ENCODE assay signal across 8 cellular contexts in the genomic region with DNA sequence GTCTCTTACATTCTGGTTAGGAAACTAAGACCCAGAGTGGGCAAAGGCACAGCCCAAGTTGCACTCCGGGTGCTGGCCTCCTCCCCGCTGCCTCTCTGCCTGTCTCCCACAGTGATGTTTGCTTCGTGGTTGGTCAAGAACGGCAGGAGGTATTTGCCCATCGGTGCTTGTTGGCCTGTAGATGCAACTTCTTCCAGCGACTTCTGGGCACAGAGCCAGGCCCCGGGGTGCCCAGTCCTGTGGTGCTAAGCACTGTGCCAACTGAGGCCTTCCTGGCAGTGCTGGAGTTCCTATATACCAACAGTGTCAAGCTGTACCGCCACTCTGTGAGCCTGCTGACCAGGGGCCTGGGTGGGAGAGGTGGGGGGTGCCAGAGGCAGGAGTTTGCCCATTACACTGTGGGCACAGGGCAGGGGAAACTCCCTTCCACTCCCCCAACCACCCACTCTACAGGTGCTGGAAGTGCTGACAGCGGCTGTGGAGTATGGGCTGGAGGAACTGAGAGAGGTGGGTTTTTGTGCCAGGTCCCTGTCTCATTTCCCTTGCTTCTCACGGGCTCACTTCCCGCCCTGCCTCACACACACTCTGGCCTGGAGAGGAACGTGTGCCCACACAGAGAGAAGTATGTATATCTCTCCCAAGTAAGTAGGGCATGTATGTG. TPM values are rescaled to one million over a fixed set of nuclear protein-coding genes. Genes with fewer than 3 reads are reported as not detected.
DNase-seq lines count a peak whose midpoint lies in the region; ATAC-seq lines count a peak whose summit lies in the region.

No MANE protein-coding gene starts in this region.

- peaks cover 76% of the 10 kb centered on the region for H3K4me1 Mint-ChIP-seq in activated naive CD8-positive, alpha-beta T cell (ENCODE audit: low read depth)

- peaks cover 38% of the 10 kb centered on the region for H3K4me1 ChIP-seq in right cardiac atrium (ENCODE audit: control insufficient read depth, insufficient read depth, low read length)

- intact Hi-C loops in right cardiac atrium (cut with DNase I): no loop called here

- no peak for ATAC-seq in right cardiac atrium

- H3K36me3 Mint-ChIP-seq in activated naive CD8-positive, alpha-beta T cell: peaks cover 6% of the 10 kb centered on the region

- H3K9me3 Mint-ChIP-seq in activated naive CD8-positive, alpha-beta T cell (ENCODE audit: low read depth): no peaks in the 10 kb centered on the region

- no peaks in the 10 kb centered on the region for H3K27me3 ChIP-seq in right cardiac atrium (ENCODE audit: control insufficient read depth, insufficient read depth)

- DNase-seq in activated effector memory CD4-positive, alpha-beta T cell treated with anti-CD3 and anti-CD28 coated beads, Interleukin-2, amount 50 U/mL, for 16 hours: peak; percentile 80
- no peak for DNase-seq in activated effector memory CD4-positive, alpha-beta T cell treated with Interleukin-2 at 50 U/mL for 16 hours
- DNase-seq in right cardiac atrium (peak; percentile 74 to 86 (median 79)), cortex of kidney (lab: John Stamatoyannopoulos, UW) (no peak), retina (no peak), GOT3 (lab: John Stamatoyannopoulos, UW) (no peak)
- DNase-seq in stimulated activated CD4-positive, alpha-beta T cell treated with anti-CD3 and anti-CD28 coated beads, Interleukin-4, amount 100 ng/mL, for 1 hour: peak; percentile 49

- H3K27me3 Mint-ChIP-seq in activated naive CD8-positive, alpha-beta T cell: no peaks in the 10 kb centered on the region

- peak overlapping the region; percentile 98 for H3K27ac Mint-ChIP-seq in activated naive CD8-positive, alpha-beta T cell

- H3K4me3 Mint-ChIP-seq in activated naive CD8-positive, alpha-beta T cell: peak overlapping the region; percentile 82

- H3K27ac ChIP-seq in right cardiac atrium (ENCODE audit: low read length): peak overlapping the region; percentile 98

- 45% methylated on average over 12 of the region's 12 CpGs for WGBS in right cardiac atrium

- no peaks in the 10 kb centered on the region for H3K9me3 ChIP-seq in right cardiac atrium (ENCODE audit: control insufficient read depth, low read length)

- no peak overlapping the region for H3K4me3 ChIP-seq in right cardiac atrium (ENCODE audit: low read length)

RNA-seq across cellular contexts. Expression of gene BTBD19, which starts 1.9 kb away (rescaled TPM):
- 1 to 10 TPM; 5.1 to 8.8 (median 5.7) TPM for total RNA-seq in right cardiac atrium
- 6.4 TPM for polyA plus RNA-seq in right cardiac atrium

RNA-seq across cellular contexts. Expression of gene DYNLT4, which starts 3.1 kb away (rescaled TPM):
- total RNA-seq in right cardiac atrium: under 1 TPM in 3 of 4 donors, not detected in 1; 0.44 to 0.74 (median 0.47) TPM
- polyA plus RNA-seq in right cardiac atrium: 1.1 TPM

RNA-seq across cellular contexts. Expression of gene PLK3, which starts 10.1 kb away (rescaled TPM):
- total RNA-seq in right cardiac atrium: 10 to 100 TPM in 1 of 4 donors, 1 to 10 TPM in 3; 6.0 to 11.4 (median 8.2) TPM
- 11.0 TPM for polyA plus RNA-seq in right cardiac atrium

RNA-seq across cellular contexts. Expression of gene BEST4, which starts 22.3 kb away (rescaled TPM):
- total RNA-seq in right cardiac atrium: under 1 TPM; 0.14 to 0.28 (median 0.22) TPM
- 0.18 TPM for polyA plus RNA-seq in right cardiac atrium

RNA-seq across cellular contexts. Expression of gene PTCH2, which starts 32.8 kb away (rescaled TPM):
- total RNA-seq in right cardiac atrium: under 1 TPM; 0.28 to 0.79 (median 0.54) TPM
- 0.34 TPM for polyA plus RNA-seq in right cardiac atrium

Comparison
In these comparisons a context has a peak if more than half of its experiments do, and no peak if none do; other contexts are left out.
1. DNase-seq: peak in activated effector memory CD4-positive, alpha-beta T cell treated with anti-CD3 and anti-CD28 coated beads, Interleukin-2, amount 50 U/mL, for 16 hours (single experiment), right cardiac atrium (3 of 3) and stimulated activated CD4-positive, alpha-beta T cell treated with anti-CD3 and anti-CD28 coated beads, Interleukin-4, amount 100 ng/mL, for 1 hour (single experiment); none in activated effector memory CD4-positive, alpha-beta T cell treated with Interleukin-2 at 50 U/mL for 16 hours (single experiment), cortex of kidney (single experiment), retina (single experiment) and GOT3 (single experiment).